ENCODE assay signal across 7 cellular contexts in genomic region chr4:141333450-141334235, GRCh38.
A peak's percentile ranks its signal among the peaks of the same experiment; 100 is the strongest.
DNase-seq lines count a peak whose midpoint lies in the region; ATAC-seq and TF ChIP-seq lines count a peak whose summit lies in the region.
"Not testable (repeated sequence)": the region's sequence is repeated elsewhere in the genome, so short reads cannot be mapped to it uniquely, and the experiment has no call there.

No MANE protein-coding gene starts in this region.

- H3K4me1 ChIP-seq in PC-9 (replicated peaks; ENCODE audit: insufficient read depth) (peaks cover 26% of the 10 kb centered on the region), esophagus muscularis mucosa (peaks cover 3 to 29% (median 14%) of the 10 kb centered on the region in 4 donors), skeletal muscle tissue (ENCODE audit: control insufficient read depth in 3 of 3, insufficient read depth in 3 of 3, low read length in 3 of 3) (peaks cover 0 to 16% (median 4%) of the 10 kb centered on the region in 3 donors)

- H3K4me3 Mint-ChIP-seq in immature natural killer cell (peak overlapping the region in 3 of 5 donors; percentile 35 to 44 (median 39)), naive B cell (peak overlapping the region in 7 of 8 donors; percentile 3 to 66 (median 63))

- POLR2A ChIA-PET in PC-9 (lab: Charles Lee; ENCODE audit: unreplicated experiment), result not testable (repeated sequence)

- DNase-seq in ELR (ENCODE audit: low read depth), result peak; percentile 6
- peak in 1 of 2 experiments; percentile 70 for DNase-seq in PC-9
- peak; percentile 55 for DNase-seq in astrocyte of the hippocampus (ENCODE audit: low read depth, low spot score)
- not testable (repeated sequence) for DNase-seq in esophagus muscularis mucosa (ENCODE audit: extremely low spot score); immature natural killer cell; naive B cell

- H3K27me3 Mint-ChIP-seq in immature natural killer cell (ENCODE audit: low read depth in 3 of 3) (peaks cover 6 to 14% (median 8%) of the 10 kb centered on the region in 3 donors), naive B cell (peaks cover 16 to 30% (median 29%) of the 10 kb centered on the region in 3 donors)

- peak overlapping the region; percentile 87 for H2AFZ ChIP-seq in PC-9

- not testable (repeated sequence) for H3K4me1 Mint-ChIP-seq in immature natural killer cell, naive B cell

- TF ChIP-seq CTCF in PC-9 (conservative IDR thresholded peaks at IDR 0.05); esophagus muscularis mucosa (IDR thresholded peaks at IDR 0.05): not testable (repeated sequence)

- peak overlapping the region in 2 of 3 donors; percentile 33 to 64 for H3K9ac ChIP-seq in skeletal muscle tissue (ENCODE audit: low read depth in 1 of 3, low read length in 3 of 3)

- H3K79me2 ChIP-seq in PC-9 (ENCODE audit: low read depth), result not testable (repeated sequence)

- not testable (repeated sequence) for H3K9me3 ChIP-seq in PC-9 (ENCODE audit: insufficient read depth, low read depth); esophagus muscularis mucosa; skeletal muscle tissue (ENCODE audit: control insufficient read depth in 3 of 3, low read length in 3 of 3)

- not testable (repeated sequence) for TF ChIP-seq EP300 in esophagus muscularis mucosa (IDR thresholded peaks at IDR 0.05)

- H3F3A ChIP-seq in PC-9 (ENCODE audit: insufficient read depth, low read depth), result peaks cover 14% of the 10 kb centered on the region; the same call in 1 of the 2 replicates

- CTCF ChIA-PET in PC-9 (lab: Charles Lee), result interaction anchor here (0.6 kb wide), 1 partner anchor 541 kb away, joined by 3 read pairs; no protein-coding TSS in a partner anchor

- H3K36me3 Mint-ChIP-seq in immature natural killer cell, naive B cell: not testable (repeated sequence)

- BruUV-seq in PC-9 (replicated peaks; lab: Mats Ljungman, UMichigan), result not testable (repeated sequence)

- not testable (repeated sequence) for ATAC-seq in naive B cell (ENCODE audit: low read depth in 2 of 2)

- H3K27ac Mint-ChIP-seq in immature natural killer cell, naive B cell: not testable (repeated sequence)

- H3K27me3 ChIP-seq in PC-9 (ENCODE audit: insufficient read depth, low read depth); esophagus muscularis mucosa; skeletal muscle tissue (ENCODE audit: control insufficient read depth in 3 of 3, insufficient read depth in 3 of 3, low read length in 3 of 3): not testable (repeated sequence)

- not testable (repeated sequence) for H3K9me2 ChIP-seq in PC-9 (ENCODE audit: insufficient read depth)

- peak overlapping the region; percentile 83 for H3K4me2 ChIP-seq in PC-9

- H3K27ac ChIP-seq in PC-9, result not testable (repeated sequence)
- H3K27ac ChIP-seq in esophagus muscularis mucosa (replicated peaks in 1 of 4), result peak overlapping the region; percentile 66 to 79 (median 73)
- H3K27ac ChIP-seq in skeletal muscle tissue (ENCODE audit: low read depth, low read length), result peak overlapping the region; percentile 31

- not testable (repeated sequence) for TF ChIP-seq POLR2A in esophagus muscularis mucosa (IDR thresholded peaks at IDR 0.05; ENCODE audit: low read depth)

- H4K20me1 ChIP-seq in PC-9 (ENCODE audit: insufficient read depth), result not testable (repeated sequence)

- WGBS in esophagus muscularis mucosa, result 7% methylated on average over 23 of the region's 25 CpGs

- not testable (repeated sequence) for H3K36me3 ChIP-seq in PC-9 (ENCODE audit: low read depth); esophagus muscularis mucosa; skeletal muscle tissue (ENCODE audit: control insufficient read depth in 3 of 3, insufficient read depth in 3 of 3, low read length in 3 of 3)

- intact Hi-C loops in PC-9 (cut with micrococcal nuclease; ENCODE audit: unreplicated experiment); esophagus muscularis mucosa (cut with DNase I): not testable (repeated sequence)

- not testable (repeated sequence) for H3K9me3 Mint-ChIP-seq in immature natural killer cell, naive B cell

- peak overlapping the region; percentile 57; the same call in 1 of the 2 replicates for H3K4me3 ChIP-seq in PC-9
- peak overlapping the region; percentile 50 to 65 (median 56) for H3K4me3 ChIP-seq in esophagus muscularis mucosa
- H3K4me3 ChIP-seq in skeletal muscle tissue (ENCODE audit: low read length in 3 of 3), result peak overlapping the region in 2 of 3 donors; percentile 29 to 56
